Comparison of ENCODE assay signal across 10 cellular contexts in genomic region chr2:189613650-189614420, GRCh38. TPM values are rescaled to one million over a fixed set of nuclear protein-coding genes. Genes with fewer than 3 reads are reported as not detected.
A peak's percentile ranks its signal among the peaks of the same experiment; 100 is the strongest.
DNase-seq lines count a peak whose midpoint lies in the region; ATAC-seq and TF ChIP-seq lines count a peak whose summit lies in the region.
"Had no signal": no experiment of that assay in that cellular context is flagged by ENCODE, and none has a peak within 500 bp of the region (broad histone marks: within the 10 kb centered on the region; RNA-seq: fewer than 3 reads in every experiment).

No MANE protein-coding gene starts in this region.

- H4K20me1 ChIP-seq in Karpas-422 (ENCODE audit: insufficient read depth, low read depth, low read length) = no peaks in the 10 kb centered on the region

- no peaks in the 10 kb centered on the region for H3K9me3 Mint-ChIP-seq in brain
- H3K9me3 Mint-ChIP-seq: IgD-negative memory B cell had no signal

- no peak overlapping the region for H2AFZ ChIP-seq in Karpas-422 (ENCODE audit: low read length)

- no peak overlapping the region for H3K27ac ChIP-seq in Karpas-422 (ENCODE audit: low read length)
- peak overlapping the region; percentile 56 to 83 (median 78) for H3K27ac ChIP-seq in thyroid gland
- peak overlapping the region in 2 of 4 donors; percentile 31 to 35 for H3K27ac ChIP-seq in esophagus muscularis mucosa (replicated peaks in 1 of 4)
- no peak overlapping the region for H3K27ac ChIP-seq in WERI-Rb-1

- H3K27me3 ChIP-seq in Karpas-422 (ENCODE audit: low read length) (no peaks in the 10 kb centered on the region), thyroid gland (no peaks in the 10 kb centered on the region), esophagus muscularis mucosa (no peaks in the 10 kb centered on the region), WERI-Rb-1 (ENCODE audit: insufficient read depth, low read depth, severe bottlenecking) (no peaks in the 10 kb centered on the region)
- H3K27me3 ChIP-seq: dorsolateral prefrontal cortex had no signal

- H3K4me1 Mint-ChIP-seq in brain = peaks cover 18% of the 10 kb centered on the region

- peak overlapping the region in 3 of 5 experiments; percentile 57 to 77 (median 70) for H3K27ac Mint-ChIP-seq in brain
- H3K27ac Mint-ChIP-seq: activated CD8-positive, alpha-beta T cell treated with anti-CD3 and anti-CD28 coated beads, Interleukin-2, amount 10 ng/mL, durations not matched to agents 7 days and 5 days; IgD-negative memory B cell had no signal

- H3K36me3 Mint-ChIP-seq in brain = no peaks in the 10 kb centered on the region
- H3K36me3 Mint-ChIP-seq: IgD-negative memory B cell had no signal

- TF ChIP-seq EP300 in esophagus muscularis mucosa (IDR thresholded peaks at IDR 0.05) = no peak

- DNase-seq in Karpas-422 = peak; percentile 36
- DNase-seq in kidney glomerular epithelial cell (lab: John Stamatoyannopoulos, UW) = peak; percentile 5
- peak; percentile 48 to 55 for DNase-seq in thyroid gland
- no peak for DNase-seq in esophagus muscularis mucosa (ENCODE audit: extremely low spot score)
- no peak for DNase-seq in WERI-Rb-1
- DNase-seq: activated CD8-positive, alpha-beta T cell treated with anti-CD3 and anti-CD28 coated beads, Interleukin-2, amount 10 ng/mL, durations not matched to agents 7 days and 5 days; dorsolateral prefrontal cortex had no signal

- WGBS in thyroid gland, 2 donors = 41 to 43% methylated on average over 2 of the region's 2 CpGs
- 57% methylated on average over 2 of the region's 2 CpGs for WGBS in esophagus muscularis mucosa

- H3K9me3 ChIP-seq in Karpas-422 (ENCODE audit: low read length) = no peaks in the 10 kb centered on the region
- H3K9me3 ChIP-seq in thyroid gland = no peaks in the 10 kb centered on the region
- no peaks in the 10 kb centered on the region for H3K9me3 ChIP-seq in esophagus muscularis mucosa
- H3K9me3 ChIP-seq in WERI-Rb-1 (ENCODE audit: severe bottlenecking) = no peaks in the 10 kb centered on the region

- no peak overlapping the region for H3K4me3 Mint-ChIP-seq in brain
- H3K4me3 Mint-ChIP-seq: activated CD8-positive, alpha-beta T cell treated with anti-CD3 and anti-CD28 coated beads, Interleukin-2, amount 10 ng/mL, durations not matched to agents 7 days and 5 days; IgD-negative memory B cell had no signal

- no peak overlapping the region for H3K9ac ChIP-seq in Karpas-422 (ENCODE audit: low read length)

- H3K4me1 ChIP-seq in Karpas-422 (ENCODE audit: low read length) (no peaks in the 10 kb centered on the region), thyroid gland (peaks cover 26 to 40% of the 10 kb centered on the region in 2 donors), esophagus muscularis mucosa (peaks cover 0 to 13% (median 6%) of the 10 kb centered on the region in 4 donors)

- no peaks in the 10 kb centered on the region for H3K36me3 ChIP-seq in Karpas-422 (ENCODE audit: insufficient read depth, low read length)
- no peaks in the 10 kb centered on the region for H3K36me3 ChIP-seq in thyroid gland
- H3K36me3 ChIP-seq in esophagus muscularis mucosa = no peaks in the 10 kb centered on the region
- H3K36me3 ChIP-seq in WERI-Rb-1 = no peaks in the 10 kb centered on the region

- H3K4me3 ChIP-seq in Karpas-422 (ENCODE audit: low read length) = no peak overlapping the region
- no peak overlapping the region for H3K4me3 ChIP-seq in thyroid gland (replicated peaks in 1 of 3)
- H3K4me3 ChIP-seq in esophagus muscularis mucosa = no peak overlapping the region
- H3K4me3 ChIP-seq in WERI-Rb-1 (ENCODE audit: low read depth, low read length) = no peak overlapping the region

- no peak for ATAC-seq in HG02885 (IDR thresholded peaks at IDR 0.05; ENCODE audit: poor library complexity, unreplicated experiment)
- ATAC-seq: activated CD8-positive, alpha-beta T cell treated with anti-CD3 and anti-CD28 coated beads, Interleukin-2, amount 10 ng/mL, durations not matched to agents 7 days and 5 days had no signal

- H3K27me3 Mint-ChIP-seq in brain = no peaks in the 10 kb centered on the region

- TF ChIP-seq CTCF in brain (conservative IDR thresholded peaks at IDR 0.05) (no peak), thyroid gland (IDR thresholded peaks at IDR 0.05) (no peak), esophagus muscularis mucosa (IDR thresholded peaks at IDR 0.05) (no peak), WERI-Rb-1 (IDR thresholded peaks at IDR 0.05; ENCODE audit: low read depth, low read length) (no peak)

- H3K4me2 ChIP-seq in Karpas-422 (ENCODE audit: low read depth, low read length, poor library complexity, severe bottlenecking) = no peak overlapping the region

- H3K79me2 ChIP-seq in Karpas-422 (ENCODE audit: low read length) = no peaks in the 10 kb centered on the region

- H3K9me2 ChIP-seq in Karpas-422 (replicated peaks; ENCODE audit: insufficient read depth, low read length) = no peaks in the 10 kb centered on the region

- no peak for TF ChIP-seq POLR2A in thyroid gland (IDR thresholded peaks at IDR 0.05)
- TF ChIP-seq POLR2A in esophagus muscularis mucosa (IDR thresholded peaks at IDR 0.05; ENCODE audit: low read depth) = no peak

- intact Hi-C loops in thyroid gland (cut with DNase I) (no loop called here), esophagus muscularis mucosa (cut with DNase I) (no loop called here)

RNA-seq across cellular contexts. Expression of gene SLC40A1, which starts 33.2 kb away (rescaled TPM):
- total RNA-seq in Karpas-422 (2014; rRNA removed; shearing (Covaris generic); ENCODE audit: low replicate concordance) = not detected in 2 replicates
- 5.8 TPM for polyA plus RNA-seq in brain (ENCODE audit: insufficient read depth, low read depth, low replicate concordance)
- total RNA-seq in thyroid gland = 100 to 1,000 TPM; 115 to 285 (median 133) TPM
- total RNA-seq in esophagus muscularis mucosa = 10 to 100 TPM; 35.3 to 80.9 (median 40.8) TPM

RNA-seq across cellular contexts. Expression of gene ASNSD1, which starts 47.4 kb away (rescaled TPM):
- 35.4 and 43.8 TPM in 2 replicates for total RNA-seq in Karpas-422 (2014; rRNA removed; shearing (Covaris generic); ENCODE audit: low replicate concordance)
- 12.2 TPM for polyA plus RNA-seq in brain (ENCODE audit: insufficient read depth, low read depth, low replicate concordance)
- total RNA-seq in thyroid gland (10 to 100 TPM; 42.0 to 80.9 (median 49.3) TPM), esophagus muscularis mucosa (10 to 100 TPM; 39.6 to 51.9 (median 47.2) TPM)

Comparison
In these comparisons a context has a peak if more than half of its experiments do, and no peak if none do; other contexts are left out.
1. DNase-seq: peak in Karpas-422 (single experiment), kidney glomerular epithelial cell (single experiment) and thyroid gland (2 of 2); none in esophagus muscularis mucosa (single experiment) and WERI-Rb-1 (single experiment).
2. H3K27ac ChIP-seq: peak in thyroid gland (3 of 3); none in Karpas-422 (single experiment) and WERI-Rb-1 (single experiment).
3. RNA of gene SLC40A1, which starts 33.2 kb away (total RNA-seq): 115 to 285 TPM in thyroid gland and 35.3 to 80.9 TPM in esophagus muscularis mucosa; not detected in Karpas-422; every median in the first group is over 10 times any median in the second.